Comparison of ENCODE assay signal across 18 cellular contexts in the genomic region with DNA sequence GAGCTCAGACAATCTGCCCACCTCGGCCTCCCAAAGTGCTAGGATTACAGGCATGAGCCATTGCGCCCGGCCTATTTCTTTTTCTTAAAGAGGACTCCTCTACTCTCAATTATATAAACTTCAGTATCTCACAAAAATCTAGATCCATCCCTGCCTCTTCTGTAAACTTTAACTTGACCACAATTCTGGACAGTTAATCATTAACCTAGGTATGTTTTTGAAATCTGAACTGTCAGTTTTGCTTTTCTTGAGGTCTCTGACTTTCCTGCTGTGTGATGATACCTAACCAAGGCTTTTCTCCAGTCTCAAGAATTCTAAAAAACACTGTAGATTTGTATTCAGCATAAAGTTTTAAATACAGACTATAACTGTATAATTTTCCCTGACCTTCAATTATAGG.
"Had no signal": no experiment of that assay in that cellular context is flagged by ENCODE, and none has a peak within 500 bp of the region (broad histone marks: within the 10 kb centered on the region; RNA-seq: fewer than 3 reads in every experiment).

No MANE protein-coding gene starts in this region.

- DNase-seq: activated CD4-positive, alpha-beta T cell treated with anti-CD3 and anti-CD28 coated beads, Interleukin-2, amount 50 U/mL, for 4 hours; activated naive CD4-positive, alpha-beta T cell treated with anti-CD3 and anti-CD28 coated beads for 36 hours; activated naive CD8-positive, alpha-beta T cell treated with anti-CD3 and anti-CD28 coated beads, Interleukin-2, amount 50 U/mL, for 24 hours; aorta; effector memory CD4-positive, alpha-beta T cell; foreskin keratinocyte; glutamatergic neuron; hypothalamus; kidney; mesendoderm; nucleus accumbens; stimulated activated CD4-positive, alpha-beta T cell treated with anti-CD3 and anti-CD28 coated beads, Interleukin-15, amount 100 ng/mL, for 24 hours; stimulated activated CD4-positive, alpha-beta T cell treated with anti-CD3 and anti-CD28 coated beads, Interleukin-4, amount 100 ng/mL, for 24 hours; stimulated activated naive CD4-positive, alpha-beta T cell; uterus had no signal

- H3K4me3 Mint-ChIP-seq: activated naive CD4-positive, alpha-beta T cell treated with anti-CD3 and anti-CD28 coated beads for 36 hours; activated naive CD8-positive, alpha-beta T cell treated with anti-CD3 and anti-CD28 coated beads, Interleukin-2, amount 50 U/mL, for 24 hours; dendritic cell treated with granulocyte-macrophage colony-stimulating factor and Interleukin-4, amounts not matched to agents 40 ng/mL and 50 ng/mL, for 4 days; natural killer cell treated with Interleukin-12 subunit alpha and Interleukin-12 subunit beta and Interleukin-15 and Interleukin-18, amount 100 ng/mL, for 72 hours had no signal

- ATAC-seq: activated naive CD8-positive, alpha-beta T cell treated with anti-CD3 and anti-CD28 coated beads, Interleukin-2, amount 50 U/mL, for 24 hours; foreskin keratinocyte; natural killer cell treated with Interleukin-12 subunit alpha and Interleukin-12 subunit beta and Interleukin-15 and Interleukin-18, amount 100 ng/mL, for 72 hours had no signal

- H3K4me1 Mint-ChIP-seq: activated naive CD8-positive, alpha-beta T cell treated with anti-CD3 and anti-CD28 coated beads, Interleukin-2, amount 50 U/mL, for 24 hours had no signal

- H3K27me3 Mint-ChIP-seq: activated naive CD8-positive, alpha-beta T cell treated with anti-CD3 and anti-CD28 coated beads, Interleukin-2, amount 50 U/mL, for 24 hours; dendritic cell treated with granulocyte-macrophage colony-stimulating factor and Interleukin-4, amounts not matched to agents 40 ng/mL and 50 ng/mL, for 4 days; natural killer cell treated with Interleukin-12 subunit alpha and Interleukin-12 subunit beta and Interleukin-15 and Interleukin-18, amount 100 ng/mL, for 72 hours had no signal

- FAIRE-seq: kidney had no signal

- H3K36me3 Mint-ChIP-seq: natural killer cell treated with Interleukin-12 subunit alpha and Interleukin-12 subunit beta and Interleukin-15 and Interleukin-18, amount 100 ng/mL, for 72 hours had no signal

- H3K27ac Mint-ChIP-seq: activated naive CD4-positive, alpha-beta T cell treated with anti-CD3 and anti-CD28 coated beads for 36 hours; activated naive CD8-positive, alpha-beta T cell treated with anti-CD3 and anti-CD28 coated beads, Interleukin-2, amount 50 U/mL, for 24 hours; activated T-helper 2 cell treated with anti-CD3 and anti-CD28 coated beads, Interferon-gamma antibody, Interleukin-2, Interleukin-4, amounts not matched to agents 10 μg/mL and 5 μg/mL and 100 μg/mL, durations not matched to agents 14 hours and 24 hours and 36 hours; dendritic cell treated with granulocyte-macrophage colony-stimulating factor and Interleukin-4, amounts not matched to agents 40 ng/mL and 50 ng/mL, for 4 days; natural killer cell treated with Interleukin-12 subunit alpha and Interleukin-12 subunit beta and Interleukin-15 and Interleukin-18, amount 100 ng/mL, for 72 hours had no signal
